Comparison of ENCODE assay signal across 1 cellular context in genomic region chr18:31931163-31931885, GRCh38.
A peak's percentile ranks its signal among the peaks of the same experiment; 100 is the strongest.
TF ChIP-seq lines count a peak whose summit lies in the region.

No MANE protein-coding gene starts in this region.

TF ChIP-seq in HEK293, 187 proteins besides CTCF, POLR2A, EP300 and RAD21 (continued from another document and continues in another):
- TF ChIP-seq ZNF473 (tag by site-specific recombination; IDR thresholded peaks at IDR 0.05) (no peak), REST (tag by site-specific recombination; IDR thresholded peaks at IDR 0.05) (no peak), ZNF37A (tag by site-specific recombination; IDR thresholded peaks at IDR 0.05) (no peak), TRIM28 (IDR thresholded peaks at IDR 0.05; ENCODE audit: borderline replicate concordance, low read length) (no peak; the same call in 1 of the 2 replicates), ZBTB1 (tag by site-specific recombination; IDR thresholded peaks at IDR 0.05) (no peak), ZNF157 (tag by site-specific recombination; IDR thresholded peaks at IDR 0.05) (no peak), ZNF549 (tag by site-specific recombination; IDR thresholded peaks at IDR 0.05) (no peak), ZNF391 (tag by site-specific recombination; IDR thresholded peaks at IDR 0.05; ENCODE audit: borderline replicate concordance, low read depth) (no peak), ZFHX2 (tag by site-specific recombination; conservative IDR thresholded peaks at IDR 0.05) (no peak), ZNF530 (tag by site-specific recombination; IDR thresholded peaks at IDR 0.05; ENCODE audit: low read depth) (peak; percentile 97), ZNF664 (tag by site-specific recombination; IDR thresholded peaks at IDR 0.05) (no peak), BCL6B (tag by site-specific recombination; IDR thresholded peaks at IDR 0.05) (no peak), ZNF266 (tag by site-specific recombination; IDR thresholded peaks at IDR 0.05; ENCODE audit: low read depth) (no peak), ZNF658 (tag by site-specific recombination; IDR thresholded peaks at IDR 0.05) (no peak), ZNF560 (tag by site-specific recombination; IDR thresholded peaks at IDR 0.05; ENCODE audit: borderline replicate concordance) (no peak), ZNF26 (tag by site-specific recombination; IDR thresholded peaks at IDR 0.05) (no peak), BCL11A (tag by site-specific recombination; IDR thresholded peaks at IDR 0.05; ENCODE audit: low read depth) (no peak), WT1 (tag by site-specific recombination; IDR thresholded peaks at IDR 0.05) (peak; percentile 76), SP2 (tag by site-specific recombination; IDR thresholded peaks at IDR 0.05) (no peak), PRDM10 (tag by site-specific recombination; IDR thresholded peaks at IDR 0.05) (peak; percentile 88), ZNF148 (tag by site-specific recombination; IDR thresholded peaks at IDR 0.05; ENCODE audit: borderline replicate concordance) (no peak), INSM2 (tag by site-specific recombination; IDR thresholded peaks at IDR 0.05) (0 out of 2 replicates have a peak, but pooled peaks have one; percentile 17), ZNF138 (tag by site-specific recombination; IDR thresholded peaks at IDR 0.05; ENCODE audit: borderline replicate concordance) (no peak), KLF8 (tag by site-specific recombination; IDR thresholded peaks at IDR 0.05) (no peak), ZNF354C (tag by site-specific recombination; IDR thresholded peaks at IDR 0.05; ENCODE audit: borderline replicate concordance, low read depth) (no peak), ZNF514 (tag by site-specific recombination; IDR thresholded peaks at IDR 0.05) (no peak), ZNF132 (tag by site-specific recombination; IDR thresholded peaks at IDR 0.05; ENCODE audit: borderline replicate concordance) (no peak), ZNF280D (tag by site-specific recombination; IDR thresholded peaks at IDR 0.05) (no peak), ZNF843 (tag by site-specific recombination; IDR thresholded peaks at IDR 0.05) (peak; percentile 74), PRDM1 (tag by site-specific recombination; IDR thresholded peaks at IDR 0.05) (peak; percentile 68), ZNF501 (tag by site-specific recombination; IDR thresholded peaks at IDR 0.05) (no peak), IKZF3 (tag by site-specific recombination; IDR thresholded peaks at IDR 0.05) (no peak), ZSCAN5A (tag by site-specific recombination; IDR thresholded peaks at IDR 0.05) (no peak), ZNF398 (tag by site-specific recombination; IDR thresholded peaks at IDR 0.05) (0 out of 2 replicates have a peak, but pooled peaks have one; percentile 19), ZNF324 (tag by site-specific recombination; IDR thresholded peaks at IDR 0.05) (no peak), ZNF24 (tag by site-specific recombination; IDR thresholded peaks at IDR 0.05) (no peak), FEZF1 (tag by site-specific recombination; IDR thresholded peaks at IDR 0.05) (peak; percentile 84), ZNF677 (tag by site-specific recombination; IDR thresholded peaks at IDR 0.05) (no peak), ZNF600 (tag by site-specific recombination; IDR thresholded peaks at IDR 0.05) (0 out of 2 replicates have a peak, but pooled peaks have one; percentile 28)
